ENCODE assay signal across 8 cellular contexts in genomic region chr4:53601251-53601764, GRCh38. TPM values are rescaled to one million over a fixed set of nuclear protein-coding genes. Genes with fewer than 3 reads are reported as not detected.
DNase-seq lines count a peak whose midpoint lies in the region; ATAC-seq, FAIRE-seq and TF ChIP-seq lines count a peak whose summit lies in the region.
"Had no signal": no experiment of that assay in that cellular context is flagged by ENCODE, and none has a peak within 500 bp of the region (broad histone marks: within the 10 kb centered on the region; RNA-seq: fewer than 3 reads in every experiment).

No MANE protein-coding gene starts in this region.

- peaks cover 6% of the 10 kb centered on the region for H3K4me1 Mint-ChIP-seq in osteocyte (ENCODE audit: unreplicated experiment)

- ATAC-seq in HG02678 (IDR thresholded peaks at IDR 0.05; ENCODE audit: unreplicated experiment), result peak; percentile 79

- H3K4me3 Mint-ChIP-seq in osteocyte (ENCODE audit: unreplicated experiment), result no peak overlapping the region

- no peaks in the 10 kb centered on the region for H3K9me3 Mint-ChIP-seq in osteocyte (ENCODE audit: unreplicated experiment)

- peak; percentile 12 for DNase-seq in GM18507 (ENCODE audit: extremely low spot score, insufficient read length, low read depth)
- DNase-seq in NCI-H2029 treated with DMSO at 0.1 percent for 48 hours (lab: John Stamatoyannopoulos, UW), result peak; percentile 77
- DNase-seq in cardiac fibroblast (ENCODE audit: low read depth in 2 of 2), result peak; percentile 21 to 33
- DNase-seq in osteocyte (ENCODE audit: extremely low spot score, unreplicated experiment), result no peak
- no peak for DNase-seq in anterior cingulate cortex (lab: John Stamatoyannopoulos, UW)
- DNase-seq in middle frontal gyrus (ENCODE audit: extremely low spot score, low spot score), result no peak

- TF ChIP-seq CTCF in cardiac fibroblast (IDR thresholded peaks at IDR 0.05; ENCODE audit: low read depth, low read length) (no peak), osteocyte (IDR thresholded peaks at IDR 0.05) (peak; percentile 22)

- H3K27me3 Mint-ChIP-seq in osteocyte (ENCODE audit: unreplicated experiment), result no peaks in the 10 kb centered on the region

- no peak overlapping the region for H3K4me3 ChIP-seq in cardiac fibroblast (replicated peaks in 1 of 2; ENCODE audit: low read depth in 2 of 2, low read length in 2 of 2)

- no peak overlapping the region for H3K27ac Mint-ChIP-seq in osteocyte (ENCODE audit: unreplicated experiment)

- no peaks in the 10 kb centered on the region for H3K36me3 Mint-ChIP-seq in osteocyte (ENCODE audit: unreplicated experiment)

- FAIRE-seq in GM18507 (lab: Jason Lieb, UNC), result peak; percentile 36

RNA-seq across cellular contexts. Expression of gene LNX1, which starts 10.0 kb away (rescaled TPM):
- 0.24 and 0.44 TPM in 2 replicates for total RNA-seq in osteocyte
- total RNA-seq: mononuclear cell had no signal

Comparison
In these comparisons a context has a peak if more than half of its experiments do, and no peak if none do; other contexts are left out.
1. DNase-seq: peak in GM18507 (single experiment), NCI-H2029 treated with DMSO at 0.1 percent for 48 hours (single experiment) and cardiac fibroblast (2 of 2); none in osteocyte (single experiment), anterior cingulate cortex (0 of 58) and middle frontal gyrus (single experiment).